ENCODE assay signal across 34 cellular contexts in the genomic region with DNA sequence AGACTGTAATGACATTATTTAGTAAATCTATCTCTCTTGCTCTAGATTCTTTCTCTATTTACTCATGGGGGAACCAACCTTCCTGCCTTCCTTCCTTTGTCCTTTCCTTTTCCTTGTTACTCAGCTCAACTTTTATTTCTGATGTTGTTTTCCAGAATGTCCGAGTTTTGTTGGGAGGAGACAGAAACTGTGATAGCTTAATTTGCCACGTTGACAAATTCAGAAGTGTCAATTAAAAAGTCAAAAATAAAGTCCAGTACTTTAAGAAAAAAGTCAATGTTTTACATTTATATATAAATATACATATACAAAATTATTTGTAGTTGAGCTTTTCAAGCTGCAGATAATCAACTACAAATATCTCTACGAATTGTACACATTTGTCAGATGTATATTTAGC.
"Had no signal": no experiment of that assay in that cellular context is flagged by ENCODE, and none has a peak within 500 bp of the region (broad histone marks: within the 10 kb centered on the region; RNA-seq: fewer than 3 reads in every experiment).

No MANE protein-coding gene starts in this region.

- H3K27me3 ChIP-seq: MG63 had no signal

- H3K4me3 ChIP-seq: MG63 had no signal

- DNase-seq: Karpas-422, Kasumi-1, MG63, MM.1S, MV-4-11, NCI-H1048, NCI-H1092, NCI-H1092 treated with DMSO at 0.1 percent for 48 hours, NCI-H1105, NCI-H1105 treated with DMSO at 0.1 percent for 48 hours, NCI-H1417, NCI-H1417 treated with DMSO at 0.1 percent for 48 hours, NCI-H1436, NCI-H1436 treated with DMSO at 0.1 percent for 48 hours, NCI-H146, NCI-H1694, NCI-H1694 treated with DMSO at 0.1 percent for 48 hours, NCI-H187, NCI-H187 treated with DMSO at 0.1 percent for 48 hours, NCI-H1930, NCI-H2029, NCI-H2029 treated with DMSO at 0.1 percent for 48 hours, NCI-H2081, NCI-H2081 treated with DMSO at 0.1 percent for 48 hours, NCI-H2107, NCI-H2171, NCI-H2171 treated with DMSO at 0.1 percent for 48 hours, NCI-H2227 treated with DMSO at 0.1 percent for 48 hours, NCI-H226, NCI-H345, NCI-H446, NCI-H446 treated with DMSO at 0.1 percent for 48 hours, NCI-H510A, NCI-H510A treated with DMSO at 0.1 percent for 48 hours had no signal

- H3K9me3 ChIP-seq: MG63 had no signal

- H3K36me3 ChIP-seq: MG63 had no signal
